In genomic region chr12:53295891-53296219, GRCh38 we compare ENCODE assay signal across 8 cellular contexts. TPM values are rescaled to one million over a fixed set of nuclear protein-coding genes. Genes with fewer than 3 reads are reported as not detected.
DNase-seq lines count a peak whose midpoint lies in the region; ATAC-seq and TF ChIP-seq lines count a peak whose summit lies in the region.

No MANE protein-coding gene starts in this region.

- H3K27me3 ChIP-seq in breast epithelium (no peaks in the 10 kb centered on the region), mesenchymal stem cell (ENCODE audit: control insufficient read depth in 1 of 2, insufficient read depth in 1 of 2, low read length in 2 of 2) (no peaks in the 10 kb centered on the region)

- H3K4ac ChIP-seq in mesenchymal stem cell (ENCODE audit: low read depth in 1 of 2, low read length in 2 of 2): peak overlapping the region; percentile 61 to 81

- no peak for TF ChIP-seq POLR2A in breast epithelium (IDR thresholded peaks at IDR 0.05)

- H4K91ac ChIP-seq in mesenchymal stem cell (ENCODE audit: low read length): no peak overlapping the region

- H2BK120ac ChIP-seq in mesenchymal stem cell (ENCODE audit: low read depth, low read length): no peak overlapping the region

- H3K14ac ChIP-seq in mesenchymal stem cell (ENCODE audit: low read length in 2 of 2): no peak overlapping the region

- ATAC-seq in esophagus mucosa: no peak
- ATAC-seq in HG02852 (IDR thresholded peaks at IDR 0.05; ENCODE audit: unreplicated experiment): no peak

- H3K36me3 ChIP-seq in breast epithelium (no peaks in the 10 kb centered on the region), mesenchymal stem cell (ENCODE audit: control insufficient read depth in 1 of 2, insufficient read depth in 2 of 2, low read depth in 1 of 2, low read length in 2 of 2) (peaks cover 19 to 41% of the 10 kb centered on the region in 2 experiments), urinary bladder (ENCODE audit: insufficient read depth) (no peaks in the 10 kb centered on the region)

- H3K9me3 ChIP-seq in breast epithelium (no peaks in the 10 kb centered on the region), mesenchymal stem cell (ENCODE audit: control insufficient read depth, low read length) (no peaks in the 10 kb centered on the region)

- H2BK15ac ChIP-seq in mesenchymal stem cell (ENCODE audit: low read depth, poor library complexity, severe bottlenecking): no peak overlapping the region

- H3K4me1 ChIP-seq in breast epithelium (peaks cover 0 to 9% of the 10 kb centered on the region in 2 donors), mesenchymal stem cell (ENCODE audit: control insufficient read depth, insufficient read depth, low read depth, low read length) (peaks cover 14% of the 10 kb centered on the region), urinary bladder (ENCODE audit: insufficient read depth) (no peaks in the 10 kb centered on the region)

- peak overlapping the region in 1 of 2 experiments; percentile 8 for H2BK12ac ChIP-seq in mesenchymal stem cell (ENCODE audit: low read length in 2 of 2)

- CTCF ChIA-PET in activated naive CD4-positive, alpha-beta T cell treated with anti-CD3 and anti-CD28 coated beads for 36 hours (lab: Charles Lee): interaction anchor here (0.7 to 6.6 kb wide), 7 partner anchors 9 to 88 kb away, joined by 3 to 39 read pairs (median 5); partner anchors contain the start of genes AAAS and ESPL1

- H2AFZ ChIP-seq in mesenchymal stem cell (ENCODE audit: low read depth, low read length): no peak overlapping the region

- H3K4me3 ChIP-seq in breast epithelium (peak overlapping the region; percentile 75 to 91 (median 87)), mesenchymal stem cell (ENCODE audit: insufficient read depth in 1 of 2, low read depth in 1 of 2, low read length in 2 of 2) (peak overlapping the region; percentile 86 to 99), urinary bladder (ENCODE audit: low read depth, low read length) (peak overlapping the region; percentile 65)

- H3K9me3 Mint-ChIP-seq in activated naive CD4-positive, alpha-beta T cell treated with anti-CD3 and anti-CD28 coated beads for 36 hours: no peaks in the 10 kb centered on the region

- H3K4me3 Mint-ChIP-seq in activated naive CD4-positive, alpha-beta T cell treated with anti-CD3 and anti-CD28 coated beads for 36 hours: peak overlapping the region; percentile 98

- H3K4me2 ChIP-seq in mesenchymal stem cell (ENCODE audit: low read length, poor library complexity, severe bottlenecking): peak overlapping the region; percentile 72

- peak overlapping the region in 1 of 2 experiments; percentile 98 for H3K23ac ChIP-seq in mesenchymal stem cell (ENCODE audit: low read length in 2 of 2)

- intact Hi-C loops in activated naive CD4-positive, alpha-beta T cell treated with anti-CD3 and anti-CD28 coated beads for 36 hours (cut with micrococcal nuclease): loop anchor here (1.0 to 5.0 kb wide), 10 partner anchors 28 to 431 kb away; partner anchors contain the start of genes CALCOCO1, CSAD, EIF4B and ESPL1
- intact Hi-C loops in breast epithelium (cut with DNase I; ENCODE audit: low total_unique reads): no loop called here

- no peak overlapping the region for H2AK5ac ChIP-seq in mesenchymal stem cell (ENCODE audit: low read length, severe bottlenecking)

- H3K27ac ChIP-seq in breast epithelium (peak overlapping the region; percentile 94), mesenchymal stem cell (ENCODE audit: low read length, poor library complexity, severe bottlenecking) (peak overlapping the region; percentile 72), urinary bladder (ENCODE audit: low read depth) (peak overlapping the region; percentile 88)

- H3K9ac ChIP-seq in mesenchymal stem cell (ENCODE audit: low read length): peak overlapping the region; percentile 98

- TF ChIP-seq CTCF in breast epithelium (IDR thresholded peaks at IDR 0.05): no peak

- WGBS in mesenchymal stem cell: 7% methylated on average over 12 of the region's 12 CpGs
- 5% methylated on average over 12 of the region's 12 CpGs for WGBS in urinary bladder

- H3K79me1 ChIP-seq in mesenchymal stem cell (replicated peaks; ENCODE audit: low read length, poor library complexity, severe bottlenecking): no peaks in the 10 kb centered on the region

- peak overlapping the region; percentile 84 for H4K8ac ChIP-seq in mesenchymal stem cell (ENCODE audit: low read length)

- peak overlapping the region in 1 of 2 experiments; percentile 92 for H3K18ac ChIP-seq in mesenchymal stem cell (ENCODE audit: low read depth in 1 of 2, low read length in 2 of 2)

- peaks cover 53% of the 10 kb centered on the region for H3K4me1 Mint-ChIP-seq in activated naive CD4-positive, alpha-beta T cell treated with anti-CD3 and anti-CD28 coated beads for 36 hours (ENCODE audit: low read depth)

- H3K27ac Mint-ChIP-seq in activated naive CD4-positive, alpha-beta T cell treated with anti-CD3 and anti-CD28 coated beads for 36 hours: peak overlapping the region; percentile 95

- no peaks in the 10 kb centered on the region for H3K27me3 Mint-ChIP-seq in activated naive CD4-positive, alpha-beta T cell treated with anti-CD3 and anti-CD28 coated beads for 36 hours (ENCODE audit: low read depth)

- no peak for DNase-seq in activated naive CD4-positive, alpha-beta T cell treated with anti-CD3 and anti-CD28 coated beads for 36 hours
- DNase-seq in activated naive CD4-positive, alpha-beta T cell treated with anti-CD3 and anti-CD28 coated beads, Interleukin-2, amount 50 U/mL, for 16 hours: no peak
- DNase-seq in breast epithelium (ENCODE audit: low spot score in 2 of 2): no peak
- no peak for DNase-seq in mesenchymal stem cell
- DNase-seq in A172 (ENCODE audit: low spot score): no peak

- H2BK5ac ChIP-seq in mesenchymal stem cell (ENCODE audit: low read depth, low read length, poor library complexity, severe bottlenecking): no peak overlapping the region

- H3K36me3 Mint-ChIP-seq in activated naive CD4-positive, alpha-beta T cell treated with anti-CD3 and anti-CD28 coated beads for 36 hours (ENCODE audit: low read depth): peaks cover 58% of the 10 kb centered on the region

RNA-seq across cellular contexts. Expression of gene PFDN5, which starts 0.5 kb away (rescaled TPM):
- total RNA-seq in activated naive CD4-positive, alpha-beta T cell treated with anti-CD3 and anti-CD28 coated beads for 36 hours: 100 to 1,000 TPM; 376 to 383 TPM
- total RNA-seq in breast epithelium (1,000 to 10,000 TPM in 1 of 3 donors, 100 to 1,000 TPM in 2; 764 to 1,048 (median 840) TPM), urinary bladder (432 TPM), esophagus mucosa (306 TPM)
- 447 TPM for polyA plus RNA-seq in mesenchymal stem cell (2013, experiment 1 of 2)
- polyA plus RNA-seq in mesenchymal stem cell (2013, experiment 2 of 2): 458 TPM
- polyA plus RNA-seq in urinary bladder: 812 TPM
- total RNA-seq in A172 (2014; rRNA removed; shearing (Covaris generic)): 407 and 456 TPM in 2 replicates

RNA-seq across cellular contexts. Expression of gene MYG1, which starts 3.6 kb away (rescaled TPM):
- total RNA-seq in activated naive CD4-positive, alpha-beta T cell treated with anti-CD3 and anti-CD28 coated beads for 36 hours: 10 to 100 TPM; 59.6 to 68.4 TPM
- 10 to 100 TPM; 35.7 to 63.8 (median 39.1) TPM for total RNA-seq in breast epithelium
- 78.3 TPM for polyA plus RNA-seq in mesenchymal stem cell (2013, experiment 1 of 2)
- polyA plus RNA-seq in mesenchymal stem cell (2013, experiment 2 of 2): 77.9 TPM
- 17.9 TPM for total RNA-seq in urinary bladder
- polyA plus RNA-seq in urinary bladder: 66.3 TPM
- 30.2 TPM for total RNA-seq in esophagus mucosa
- 65.1 and 74.0 TPM in 2 replicates for total RNA-seq in A172 (2014; rRNA removed; shearing (Covaris generic))

RNA-seq across cellular contexts. Expression of gene AAAS, which starts 25.6 kb away (rescaled TPM):
- 10 to 100 TPM; 81.0 to 83.4 TPM for total RNA-seq in activated naive CD4-positive, alpha-beta T cell treated with anti-CD3 and anti-CD28 coated beads for 36 hours
- total RNA-seq in breast epithelium (10 to 100 TPM; 46.2 to 63.7 (median 51.0) TPM), urinary bladder (33.3 TPM), esophagus mucosa (28.5 TPM)
- 33.4 TPM for polyA plus RNA-seq in mesenchymal stem cell (2013, experiment 1 of 2)
- polyA plus RNA-seq in mesenchymal stem cell (2013, experiment 2 of 2): 32.3 TPM
- 45.4 TPM for polyA plus RNA-seq in urinary bladder
- 48.4 and 62.9 TPM in 2 replicates for total RNA-seq in A172 (2014; rRNA removed; shearing (Covaris generic))

RNA-seq across cellular contexts. Expression of gene ESPL1, which starts 27.8 kb away (rescaled TPM):
- total RNA-seq in activated naive CD4-positive, alpha-beta T cell treated with anti-CD3 and anti-CD28 coated beads for 36 hours: 10 to 100 TPM; 53.3 to 54.2 TPM
- total RNA-seq in breast epithelium (1 to 10 TPM in 2 of 3 donors, under 1 TPM in 1; 0.33 to 1.3 (median 1.2) TPM), urinary bladder (4.5 TPM), esophagus mucosa (33.8 TPM)
- polyA plus RNA-seq in mesenchymal stem cell (2013, experiment 1 of 2): 1.2 TPM
- 1.2 TPM for polyA plus RNA-seq in mesenchymal stem cell (2013, experiment 2 of 2)
- polyA plus RNA-seq in urinary bladder: 0.33 TPM
- 19.1 and 29.4 TPM in 2 replicates for total RNA-seq in A172 (2014; rRNA removed; shearing (Covaris generic))

RNA-seq across cellular contexts. Expression of gene SP7, which starts 40.3 kb away (rescaled TPM):
- not detected for total RNA-seq in activated naive CD4-positive, alpha-beta T cell treated with anti-CD3 and anti-CD28 coated beads for 36 hours
- not detected for total RNA-seq in breast epithelium
- 0.01 TPM for polyA plus RNA-seq in mesenchymal stem cell (2013, experiment 1 of 2)
- polyA plus RNA-seq in mesenchymal stem cell (2013, experiment 2 of 2): not detected
- total RNA-seq in urinary bladder: not detected
- not detected for polyA plus RNA-seq in urinary bladder
- total RNA-seq in esophagus mucosa: not detected
- total RNA-seq in A172 (2014; rRNA removed; shearing (Covaris generic)): 0.05 TPM in 1 of 2 replicates, not detected in the other
